In the genomic region with DNA sequence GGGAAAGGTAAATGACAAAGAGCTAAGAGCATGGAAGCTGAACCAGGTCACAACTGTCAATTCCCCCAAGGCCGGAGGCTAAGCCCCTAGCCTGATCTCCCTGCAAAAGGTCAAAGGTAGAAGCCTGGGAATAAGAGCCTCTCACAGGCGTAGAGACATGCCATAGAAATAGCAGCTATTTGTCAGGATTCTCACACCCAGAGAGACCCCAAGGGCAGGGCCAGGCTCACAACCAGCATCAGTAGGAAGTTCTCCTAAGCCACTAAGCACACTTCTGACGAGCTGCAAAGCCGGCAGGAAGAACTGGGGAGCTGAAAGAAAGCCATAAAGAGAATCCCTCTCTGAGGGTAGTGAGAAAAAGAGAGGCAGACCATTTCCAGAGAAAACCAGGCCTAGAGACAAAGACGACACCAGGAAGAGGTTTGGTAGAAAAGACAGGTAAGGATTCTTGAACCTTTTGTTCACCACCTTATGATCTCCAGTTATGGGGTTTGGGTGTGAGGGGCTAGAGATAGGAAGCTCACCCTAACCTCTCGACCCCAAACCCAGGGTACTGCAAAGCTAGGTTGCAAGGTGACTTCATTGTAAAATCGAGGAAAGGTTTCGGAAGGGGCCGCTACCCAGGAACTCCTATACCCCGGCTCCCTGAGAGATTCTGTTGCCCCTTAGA, we compare ENCODE assay signal across 8 cellular contexts. TPM values are rescaled to one million over a fixed set of nuclear protein-coding genes. Genes with fewer than 3 reads are reported as not detected.
DNase-seq lines count a peak whose midpoint lies in the region; ATAC-seq and TF ChIP-seq lines count a peak whose summit lies in the region.

No MANE protein-coding gene starts in this region.

- no peaks in the 10 kb centered on the region for H3K9me3 ChIP-seq in SK-N-SH
- H3K9me3 ChIP-seq in skeletal muscle satellite cell (replicated peaks; ENCODE audit: low read length): no peaks in the 10 kb centered on the region

- TF ChIP-seq RAD21 in SK-N-SH (IDR thresholded peaks at IDR 0.05; ENCODE audit: low read length): no peak

- H3K27ac ChIP-seq in SK-N-SH (ENCODE audit: low read depth in 2 of 2, low read length in 1 of 2): peak overlapping the region in 1 of 2 experiments; percentile 86; a peak in 3 of 4 replicates
- peak overlapping the region; percentile 82 for H3K27ac ChIP-seq in VCaP

- H3K4me1 ChIP-seq in SK-N-SH (ENCODE audit: control insufficient read depth in 1 of 2, insufficient read depth in 2 of 2, low read depth in 1 of 2, low read length in 1 of 2) (peaks cover 8 to 13% of the 10 kb centered on the region in 2 experiments; a peak in 2 of 4 replicates), skeletal muscle satellite cell (ENCODE audit: control insufficient read depth, insufficient read depth, low read length) (peaks cover 16% of the 10 kb centered on the region)

- no peaks in the 10 kb centered on the region for H3K9me2 ChIP-seq in SK-N-SH

- peaks cover 24% of the 10 kb centered on the region for H3K9me3 Mint-ChIP-seq in glutamatergic neuron (ENCODE audit: unreplicated experiment)

- no peak for TF ChIP-seq CTCF in SK-N-SH (IDR thresholded peaks at IDR 0.05)
- TF ChIP-seq CTCF in VCaP (conservative IDR thresholded peaks at IDR 0.05): no peak
- no peak for TF ChIP-seq CTCF in glutamatergic neuron (IDR thresholded peaks at IDR 0.05; ENCODE audit: partially characterized antibody, unreplicated experiment)

- ATAC-seq in SK-N-SH treated with all-trans-retinoic acid at 6 μM for 48 hours: no peak
- ATAC-seq in activated CD4-positive, CD25-positive, alpha-beta regulatory T cell treated with anti-CD3 and anti-CD28 coated beads, Interleukin-2, amount 50 U/mL, for 24 hours: no peak
- no peak for ATAC-seq in GM18868 (IDR thresholded peaks at IDR 0.05; ENCODE audit: unreplicated experiment)

- peaks cover 26 to 36% of the 10 kb centered on the region in 2 experiments for H3K36me3 ChIP-seq in SK-N-SH (replicated peaks in 1 of 2; ENCODE audit: control insufficient read depth in 1 of 2, insufficient read depth in 2 of 2, low read length in 1 of 2)
- H3K36me3 ChIP-seq in skeletal muscle satellite cell (ENCODE audit: insufficient read depth, low read length): peaks cover 31% of the 10 kb centered on the region

- no peak overlapping the region for H2AFZ ChIP-seq in SK-N-SH (ENCODE audit: low read depth)

- DNase-seq in SK-N-SH (no peak), glutamatergic neuron (peak; percentile 18), GDM1 (lab: John Stamatoyannopoulos, UW) (no peak)

- H3K79me2 ChIP-seq in SK-N-SH (ENCODE audit: insufficient read depth): peaks cover 55% of the 10 kb centered on the region

- H3K27me3 ChIP-seq in SK-N-SH (ENCODE audit: insufficient read depth) (no peaks in the 10 kb centered on the region), skeletal muscle satellite cell (ENCODE audit: control insufficient read depth, insufficient read depth, low read length) (no peaks in the 10 kb centered on the region)

- H3K4me2 ChIP-seq in SK-N-SH (peak overlapping the region; percentile 85), skeletal muscle satellite cell (ENCODE audit: low read length) (peak overlapping the region; percentile 94)

- peaks cover 13% of the 10 kb centered on the region for H3F3A ChIP-seq in SK-N-SH (replicated peaks; ENCODE audit: insufficient read depth)

- 16% methylated on average over 10 of the region's 10 CpGs for WGBS in SK-N-SH (ENCODE audit: low lambda C conversion rate)

- H3K36me3 Mint-ChIP-seq in glutamatergic neuron (ENCODE audit: unreplicated experiment): peaks cover 4% of the 10 kb centered on the region

- H3K4me3 Mint-ChIP-seq in glutamatergic neuron (ENCODE audit: unreplicated experiment): peak overlapping the region; percentile 93

- H3K27me3 Mint-ChIP-seq in glutamatergic neuron (ENCODE audit: unreplicated experiment): peaks cover 19% of the 10 kb centered on the region

- POLR2A ChIA-PET in SK-N-SH (lab: Yijun Ruan, JAX): interaction anchor here (0.5 to 2.2 kb wide), 9 partner anchors 20 to 116 kb away, joined by 3 to 11 read pairs (median 4); a partner anchor contains a TSS

- peaks cover 8% of the 10 kb centered on the region for H3K4me1 Mint-ChIP-seq in glutamatergic neuron (ENCODE audit: low read depth, unreplicated experiment)

- peak overlapping the region; percentile 77 to 91 for H3K4me3 ChIP-seq in SK-N-SH (ENCODE audit: low read depth in 2 of 2, low read length in 1 of 2)
- peak overlapping the region; percentile 90 for H3K4me3 ChIP-seq in skeletal muscle satellite cell (ENCODE audit: low read length)

- peaks cover 8% of the 10 kb centered on the region for H4K20me1 ChIP-seq in SK-N-SH (ENCODE audit: insufficient read depth)

- H3K9ac ChIP-seq in SK-N-SH: peak overlapping the region; percentile 84
- peak overlapping the region; percentile 89 for H3K9ac ChIP-seq in skeletal muscle satellite cell (ENCODE audit: low read depth, low read length)

- CTCF ChIA-PET in SK-N-SH (lab: Yijun Ruan, JAX): interaction anchor here (0.6 to 13.8 kb wide), 22 partner anchors 9 to 1417 kb away, joined by 3 to 272 read pairs (median 10); a partner anchor contains a TSS

- TF ChIP-seq EP300 in SK-N-SH (IDR thresholded peaks at IDR 0.05; ENCODE audit: borderline replicate concordance in 1 of 2, low read depth in 1 of 2, low read length in 1 of 2): no peak

- H3K27ac Mint-ChIP-seq in glutamatergic neuron (ENCODE audit: unreplicated experiment): peak overlapping the region; percentile 86

TF ChIP-seq in SK-N-SH, 30 proteins besides CTCF, POLR2A, EP300 and RAD21:
- TF ChIP-seq TCF12 (IDR thresholded peaks at IDR 0.05) (no peak), ELF1 (IDR thresholded peaks at IDR 0.05) (no peak), NRF1 (IDR thresholded peaks at IDR 0.05; ENCODE audit: low read depth, low read length) (no peak)

TF ChIP-seq in SK-N-SH treated with all-trans-retinoic acid at 6 μM for 48 hours, 23 proteins besides CTCF, POLR2A, EP300 and RAD21 (continues in another document):
- TF ChIP-seq PPARA (CRISPR knock-in tag; IDR thresholded peaks at IDR 0.05; ENCODE audit: borderline replicate concordance) (no peak), ISL1 (CRISPR knock-in tag; IDR thresholded peaks at IDR 0.05) (no peak)
- TF ChIP-seq, protein P1, sequence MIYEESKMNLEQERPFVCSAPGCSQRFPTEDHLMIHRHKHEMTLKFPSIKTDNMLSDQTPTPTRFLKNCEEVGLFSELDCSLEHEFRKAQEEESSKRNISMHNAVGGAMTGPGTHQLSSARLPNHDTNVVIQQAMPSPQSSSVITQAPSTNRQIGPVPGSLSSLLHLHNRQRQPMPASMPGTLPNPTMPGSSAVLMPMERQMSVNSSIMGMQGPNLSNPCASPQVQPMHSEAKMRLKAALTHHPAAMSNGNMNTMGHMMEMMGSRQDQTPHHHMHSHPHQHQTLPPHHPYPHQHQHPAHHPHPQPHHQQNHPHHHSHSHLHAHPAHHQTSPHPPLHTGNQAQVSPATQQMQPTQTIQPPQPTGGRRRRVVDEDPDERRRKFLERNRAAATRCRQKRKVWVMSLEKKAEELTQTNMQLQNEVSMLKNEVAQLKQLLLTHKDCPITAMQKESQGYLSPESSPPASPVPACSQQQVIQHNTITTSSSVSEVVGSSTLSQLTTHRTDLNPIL (CRISPR knock-in tag; IDR thresholded peaks at IDR 0.05; ENCODE audit: low read depth): no peak
- TF ChIP-seq, protein P2, sequence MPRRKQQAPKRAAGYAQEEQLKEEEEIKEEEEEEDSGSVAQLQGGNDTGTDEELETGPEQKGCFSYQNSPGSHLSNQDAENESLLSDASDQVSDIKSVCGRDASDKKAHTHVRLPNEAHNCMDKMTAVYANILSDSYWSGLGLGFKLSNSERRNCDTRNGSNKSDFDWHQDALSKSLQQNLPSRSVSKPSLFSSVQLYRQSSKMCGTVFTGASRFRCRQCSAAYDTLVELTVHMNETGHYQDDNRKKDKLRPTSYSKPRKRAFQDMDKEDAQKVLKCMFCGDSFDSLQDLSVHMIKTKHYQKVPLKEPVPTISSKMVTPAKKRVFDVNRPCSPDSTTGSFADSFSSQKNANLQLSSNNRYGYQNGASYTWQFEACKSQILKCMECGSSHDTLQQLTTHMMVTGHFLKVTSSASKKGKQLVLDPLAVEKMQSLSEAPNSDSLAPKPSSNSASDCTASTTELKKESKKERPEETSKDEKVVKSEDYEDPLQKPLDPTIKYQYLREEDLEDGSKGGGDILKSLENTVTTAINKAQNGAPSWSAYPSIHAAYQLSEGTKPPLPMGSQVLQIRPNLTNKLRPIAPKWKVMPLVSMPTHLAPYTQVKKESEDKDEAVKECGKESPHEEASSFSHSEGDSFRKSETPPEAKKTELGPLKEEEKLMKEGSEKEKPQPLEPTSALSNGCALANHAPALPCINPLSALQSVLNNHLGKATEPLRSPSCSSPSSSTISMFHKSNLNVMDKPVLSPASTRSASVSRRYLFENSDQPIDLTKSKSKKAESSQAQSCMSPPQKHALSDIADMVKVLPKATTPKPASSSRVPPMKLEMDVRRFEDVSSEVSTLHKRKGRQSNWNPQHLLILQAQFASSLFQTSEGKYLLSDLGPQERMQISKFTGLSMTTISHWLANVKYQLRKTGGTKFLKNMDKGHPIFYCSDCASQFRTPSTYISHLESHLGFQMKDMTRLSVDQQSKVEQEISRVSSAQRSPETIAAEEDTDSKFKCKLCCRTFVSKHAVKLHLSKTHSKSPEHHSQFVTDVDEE (CRISPR knock-in tag; IDR thresholded peaks at IDR 0.05): no peak

RNA-seq across cellular contexts. Expression of a gene that starts 1.0 kb away (rescaled TPM):
- polyA plus RNA-seq in SK-N-SH (2012; rRNA removed): 64.3 and 73.0 TPM in 2 replicates
- 41.9 and 47.1 TPM in 2 replicates for polyA plus RNA-seq in SK-N-SH (2012; cell fraction: cytosol; rRNA removed)
- polyA plus RNA-seq in SK-N-SH (2012; cell fraction: nucleus; rRNA removed): 145 and 203 TPM in 2 replicates
- total RNA-seq in glutamatergic neuron (ENCODE audit: unreplicated experiment): 196 TPM
- 24.9 and 27.1 TPM in 2 replicates for total RNA-seq in skeletal muscle satellite cell (2012; rRNA removed)

RNA-seq across cellular contexts. Expression of a gene that starts 30.1 kb away (rescaled TPM):
- 4,697 and 4,711 TPM in 2 replicates for polyA plus RNA-seq in SK-N-SH (2012; rRNA removed)
- 5,071 and 5,786 TPM in 2 replicates for polyA plus RNA-seq in SK-N-SH (2012; cell fraction: cytosol; rRNA removed)
- 2,747 and 3,220 TPM in 2 replicates for polyA plus RNA-seq in SK-N-SH (2012; cell fraction: nucleus; rRNA removed)
- 2,223 TPM for total RNA-seq in glutamatergic neuron (ENCODE audit: unreplicated experiment)
- total RNA-seq in skeletal muscle satellite cell (2012; rRNA removed): 1,015 and 1,106 TPM in 2 replicates

RNA-seq across cellular contexts. Expression of a gene that starts 33.5 kb away (rescaled TPM):
- polyA plus RNA-seq in SK-N-SH (2012; rRNA removed): 127 and 147 TPM in 2 replicates
- 76.4 and 113 TPM in 2 replicates for polyA plus RNA-seq in SK-N-SH (2012; cell fraction: cytosol; rRNA removed)
- 99.8 and 124 TPM in 2 replicates for polyA plus RNA-seq in SK-N-SH (2012; cell fraction: nucleus; rRNA removed)
- 72.6 TPM for total RNA-seq in glutamatergic neuron (ENCODE audit: unreplicated experiment)
- total RNA-seq in skeletal muscle satellite cell (2012; rRNA removed): 55.0 and 59.4 TPM in 2 replicates

RNA-seq across cellular contexts. Expression of a gene that starts 35.9 kb away (rescaled TPM):
- 203 and 234 TPM in 2 replicates for polyA plus RNA-seq in SK-N-SH (2012; rRNA removed)
- 217 and 220 TPM in 2 replicates for polyA plus RNA-seq in SK-N-SH (2012; cell fraction: cytosol; rRNA removed)
- polyA plus RNA-seq in SK-N-SH (2012; cell fraction: nucleus; rRNA removed): 99.3 and 133 TPM in 2 replicates
- 232 TPM for total RNA-seq in glutamatergic neuron (ENCODE audit: unreplicated experiment)
- total RNA-seq in skeletal muscle satellite cell (2012; rRNA removed): 49.4 and 104 TPM in 2 replicates

RNA-seq across cellular contexts. Expression of a gene that starts 35.9 kb away (rescaled TPM):
- 49.3 and 52.3 TPM in 2 replicates for polyA plus RNA-seq in SK-N-SH (2012; rRNA removed)
- 52.7 and 53.6 TPM in 2 replicates for polyA plus RNA-seq in SK-N-SH (2012; cell fraction: cytosol; rRNA removed)
- polyA plus RNA-seq in SK-N-SH (2012; cell fraction: nucleus; rRNA removed): 12.7 and 13.1 TPM in 2 replicates
- 42.6 TPM for total RNA-seq in glutamatergic neuron (ENCODE audit: unreplicated experiment)
- total RNA-seq in skeletal muscle satellite cell (2012; rRNA removed): 25.3 and 29.7 TPM in 2 replicates
